13 cellular contexts compared by ENCODE assay signal in the genomic region with DNA sequence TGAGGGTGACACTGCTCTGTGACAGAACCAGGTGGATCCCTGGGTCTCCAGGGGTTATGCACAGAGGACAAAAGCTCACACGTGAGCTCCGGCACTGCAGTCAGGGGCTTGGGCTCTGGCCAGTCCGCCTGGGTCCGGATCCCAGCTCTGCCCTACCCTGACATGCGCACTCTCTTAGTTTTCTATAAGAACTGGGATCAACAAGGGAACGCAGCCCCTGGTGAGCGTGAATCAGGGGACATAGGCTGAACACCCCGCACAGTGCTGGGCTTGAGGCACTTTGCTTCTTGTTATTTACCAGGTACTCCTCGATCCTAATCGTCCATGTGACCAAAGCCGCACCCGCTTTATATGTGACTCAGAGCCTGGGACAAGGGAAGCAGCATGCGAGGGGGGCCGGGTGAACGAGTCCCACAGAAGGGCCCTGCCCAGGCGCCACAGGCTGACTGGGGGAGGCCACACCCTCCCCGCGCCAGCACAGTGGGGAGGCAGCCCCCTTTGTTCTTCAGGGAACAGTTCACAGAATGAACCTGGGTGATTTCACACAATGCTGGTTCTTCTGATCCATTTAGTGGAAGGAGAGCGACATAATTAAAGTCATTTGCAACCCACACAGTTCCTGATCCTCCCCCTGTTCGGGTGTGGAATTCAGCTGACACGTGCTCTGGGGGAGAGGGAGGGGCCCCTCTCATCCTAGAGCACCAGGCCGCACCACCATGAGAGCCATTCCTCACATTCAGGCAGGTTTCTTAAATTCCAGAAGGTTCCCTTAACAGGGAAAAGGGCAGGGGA. TPM values are rescaled to one million over a fixed set of nuclear protein-coding genes. Genes with fewer than 3 reads are reported as not detected.
DNase-seq lines count a peak whose midpoint lies in the region; TF ChIP-seq lines count a peak whose summit lies in the region.
"Had no signal": no experiment of that assay in that cellular context is flagged by ENCODE, and none has a peak within 500 bp of the region (broad histone marks: within the 10 kb centered on the region; RNA-seq: fewer than 3 reads in every experiment).

No MANE protein-coding gene starts in this region.

- no peaks in the 10 kb centered on the region for H3K36me3 ChIP-seq in BLaER1 treated with 17β-estradiol and CSF1 and Interleukin-3, amounts not matched to agents 10 nM and 100 nM
- peaks cover 0 to 64% (median 0%) of the 10 kb centered on the region in 3 donors for H3K36me3 ChIP-seq in esophagus squamous epithelium
- no peaks in the 10 kb centered on the region for H3K36me3 ChIP-seq in mucosa of stomach (ENCODE audit: control insufficient read depth, insufficient read depth, low read length)
- H3K36me3 ChIP-seq: thoracic aorta had no signal

- H3K27ac Mint-ChIP-seq in chondrocyte (ENCODE audit: unreplicated experiment), result no peak overlapping the region
- H3K27ac Mint-ChIP-seq: CD4-positive, alpha-beta memory T cell had no signal

- H3K9me3 Mint-ChIP-seq in chondrocyte (ENCODE audit: low read depth), result no peaks in the 10 kb centered on the region
- H3K9me3 Mint-ChIP-seq: activated T-cell treated with anti-CD3 and anti-CD28 coated beads, Interleukin-2, amount 50 U/mL, for 4 hours had no signal

- H3K27ac ChIP-seq in BLaER1 treated with 17β-estradiol and CSF1 and Interleukin-3, amounts not matched to agents 10 nM and 100 nM, result peak overlapping the region in 7 of 11 experiments; percentile 21 to 84 (median 76); a peak in 12 of 22 replicates
- H3K27ac ChIP-seq in esophagus squamous epithelium, result peak overlapping the region; percentile 35 to 79 (median 54)
- H3K27ac ChIP-seq: thoracic aorta had no signal

- peak overlapping the region in 9 of 11 experiments; percentile 6 to 77 (median 48); a peak in 15 of 22 replicates for H3K9ac ChIP-seq in BLaER1 treated with 17β-estradiol and CSF1 and Interleukin-3, amounts not matched to agents 10 nM and 100 nM
- peak overlapping the region; percentile 69 for H3K9ac ChIP-seq in mucosa of stomach (ENCODE audit: low read length)

- peaks cover 51 to 96% (median 80%) of the 10 kb centered on the region in 10 experiments for H3K4me1 ChIP-seq in BLaER1 treated with 17β-estradiol and CSF1 and Interleukin-3, amounts not matched to agents 10 nM and 100 nM
- H3K4me1 ChIP-seq in esophagus squamous epithelium (peaks cover 0 to 28% (median 3%) of the 10 kb centered on the region in 3 donors), mucosa of stomach (ENCODE audit: control insufficient read depth, insufficient read depth, low read length) (peaks cover 30% of the 10 kb centered on the region)

- H3K4me3 ChIP-seq in BLaER1 treated with 17β-estradiol and CSF1 and Interleukin-3, amounts not matched to agents 10 nM and 100 nM, result peak overlapping the region in 9 of 10 experiments; percentile 4 to 53 (median 39); a peak in 14 of 20 replicates
- H3K4me3 ChIP-seq in esophagus squamous epithelium (peak overlapping the region in 1 of 4 donors; percentile 7), mucosa of stomach (ENCODE audit: low read length) (peak overlapping the region; percentile 23)
- H3K4me3 ChIP-seq: thoracic aorta had no signal

- H3K27me3 ChIP-seq in BLaER1 treated with 17β-estradiol and CSF1 and Interleukin-3, amounts not matched to agents 10 nM and 100 nM, result peaks cover 0 to 82% (median 13%) of the 10 kb centered on the region in 11 experiments; a peak in 14 of 22 replicates
- H3K27me3 ChIP-seq in esophagus squamous epithelium (peaks cover 0 to 15% (median 0%) of the 10 kb centered on the region in 4 donors), mucosa of stomach (ENCODE audit: control insufficient read depth, insufficient read depth, low read length) (peaks cover 13% of the 10 kb centered on the region)

- no peak overlapping the region for H3K4me3 Mint-ChIP-seq in chondrocyte (ENCODE audit: unreplicated experiment)
- H3K4me3 Mint-ChIP-seq: activated T-cell treated with anti-CD3 and anti-CD28 coated beads, Interleukin-2, amount 50 U/mL, for 4 hours; CD4-positive, alpha-beta memory T cell had no signal

- peaks cover 46% of the 10 kb centered on the region for H3K27me3 Mint-ChIP-seq in chondrocyte (ENCODE audit: low read depth)

- no peak for TF ChIP-seq CTCF in esophagus squamous epithelium (IDR thresholded peaks at IDR 0.05)
- TF ChIP-seq CTCF in chondrocyte (IDR thresholded peaks at IDR 0.05), result no peak

- peaks cover 2 to 27% (median 3%) of the 10 kb centered on the region in 11 experiments; a peak in 21 of 22 replicates for H3K9me3 ChIP-seq in BLaER1 treated with 17β-estradiol and CSF1 and Interleukin-3, amounts not matched to agents 10 nM and 100 nM (replicated peaks in 1 of 11)
- no peaks in the 10 kb centered on the region for H3K9me3 ChIP-seq in esophagus squamous epithelium
- H3K9me3 ChIP-seq in mucosa of stomach (ENCODE audit: control insufficient read depth, low read length), result no peaks in the 10 kb centered on the region
- H3K9me3 ChIP-seq: thoracic aorta had no signal

- intact Hi-C loops in esophagus squamous epithelium (cut with DNase I), result loop anchor here (10.0 kb wide), 1 partner anchor 330 kb away; no protein-coding TSS in a partner anchor

- DNase-seq in M059J (ENCODE audit: low read depth), result peak; percentile 19
- DNase-seq in esophagus squamous epithelium (lab: John Stamatoyannopoulos, UW), result peak; percentile 7
- no peak for DNase-seq in NCI-H2196 (lab: John Stamatoyannopoulos, UW; ENCODE audit: unreplicated experiment)
- no peak for DNase-seq in chondrocyte (ENCODE audit: low spot score)
- DNase-seq in activated CD4-positive, CD25-positive, alpha-beta regulatory T cell treated with anti-CD3 and anti-CD28 coated beads, Interleukin-2, amount 50 U/mL, for 72 hours, result no peak
- no peak for DNase-seq in NCI-H446 treated with DMSO at 0.1 percent for 48 hours (lab: John Stamatoyannopoulos, UW)
- DNase-seq: activated T-cell treated with anti-CD3 and anti-CD28 coated beads, Interleukin-2, amount 50 U/mL, for 4 hours; CD4-positive, alpha-beta memory T cell; kidney glomerular epithelial cell; NCI-H2107 had no signal

- H3K36me3 Mint-ChIP-seq in chondrocyte (ENCODE audit: low read depth), result no peaks in the 10 kb centered on the region
- H3K36me3 Mint-ChIP-seq: CD4-positive, alpha-beta memory T cell had no signal

- H4K20me1 ChIP-seq in BLaER1 treated with 17β-estradiol and CSF1 and Interleukin-3, amounts not matched to agents 10 nM and 100 nM, result peaks cover 0 to 75% (median 0%) of the 10 kb centered on the region in 11 experiments; a peak in 6 of 22 replicates

- peak overlapping the region; percentile 82 to 95 (median 93) for H3K4me2 ChIP-seq in BLaER1 treated with 17β-estradiol and CSF1 and Interleukin-3, amounts not matched to agents 10 nM and 100 nM

- no peaks in the 10 kb centered on the region for H3K4me1 Mint-ChIP-seq in chondrocyte (ENCODE audit: low read depth)

- TF ChIP-seq POLR2A in esophagus squamous epithelium (IDR thresholded peaks at IDR 0.05), result no peak

- WGBS in esophagus squamous epithelium, 2 donors, result 30 to 61% methylated on average over 2 to 11 of the region's 22 CpGs

RNA-seq across cellular contexts. Expression of a gene that starts 55.5 kb away (rescaled TPM):
- total RNA-seq in M059J (2014; rRNA removed; shearing (Covaris generic)), result 40.8 and 56.7 TPM in 2 replicates
- total RNA-seq in esophagus squamous epithelium (10 to 100 TPM in 2 of 4 donors, 1 to 10 TPM in 2; 6.5 to 20.4 (median 9.6) TPM), chondrocyte (47.7 to 54.6 TPM (median 48.0 TPM) in 3 replicates)

Comparison
In these comparisons a context has a peak if more than half of its experiments do, and no peak if none do; other contexts are left out.
1. DNase-seq: peak in M059J (single experiment) and esophagus squamous epithelium (single experiment); none in NCI-H2196 (single experiment), chondrocyte (single experiment), activated CD4-positive, CD25-positive, alpha-beta regulatory T cell treated with anti-CD3 and anti-CD28 coated beads, Interleukin-2, amount 50 U/mL, for 72 hours (single experiment) and NCI-H446 treated with DMSO at 0.1 percent for 48 hours (single experiment).